In the genomic region with DNA sequence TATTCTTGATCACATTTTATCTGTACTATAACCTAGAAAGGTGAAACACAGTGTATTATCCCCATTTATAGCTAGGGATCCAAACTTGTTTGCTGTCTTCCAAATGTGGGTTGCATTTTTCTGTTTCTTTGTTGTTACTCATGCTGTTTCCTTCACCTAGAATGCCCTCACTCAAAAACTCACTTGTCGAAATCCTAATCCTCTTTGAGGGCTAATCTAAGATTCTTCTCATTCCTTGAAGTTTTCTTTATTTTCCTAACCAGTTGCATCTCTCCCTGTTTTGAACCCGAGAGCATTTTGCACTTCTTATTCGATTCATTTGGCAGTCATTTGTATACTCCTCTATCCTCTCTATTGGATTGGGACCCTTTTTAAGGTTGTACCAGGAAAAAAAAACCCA, we compare ENCODE assay signal across 10 cellular contexts. TPM values are rescaled to one million over a fixed set of nuclear protein-coding genes. Genes with fewer than 3 reads are reported as not detected.
DNase-seq lines count a peak whose midpoint lies in the region; ATAC-seq, FAIRE-seq and TF ChIP-seq lines count a peak whose summit lies in the region.
"Had no signal": no experiment of that assay in that cellular context is flagged by ENCODE, and none has a peak within 500 bp of the region (broad histone marks: within the 10 kb centered on the region; RNA-seq: fewer than 3 reads in every experiment).

No MANE protein-coding gene starts in this region.

- H2BK120ac ChIP-seq in IMR-90 (ENCODE audit: low read depth, low read length): no peak overlapping the region

- H3K27ac ChIP-seq in A549 (no peak overlapping the region; a peak in 1 of 6 replicates), IMR-90 (ENCODE audit: insufficient read depth, low read length) (no peak overlapping the region), colonic mucosa (peak overlapping the region; percentile 69), WERI-Rb-1 (no peak overlapping the region)

- no peak overlapping the region for H2AK9ac ChIP-seq in IMR-90 (replicated peaks; ENCODE audit: low read depth, low read length, poor library complexity)

- H4K91ac ChIP-seq in IMR-90 (ENCODE audit: insufficient read depth, low read depth, low read length): no peak overlapping the region

- no peak for TF ChIP-seq EP300 in A549 (IDR thresholded peaks at IDR 0.05)

- H3K9me3 ChIP-seq in A549 (no peaks in the 10 kb centered on the region), IMR-90 (ENCODE audit: control insufficient read depth, insufficient read depth, low read length) (no peaks in the 10 kb centered on the region), colonic mucosa (no peaks in the 10 kb centered on the region), WERI-Rb-1 (ENCODE audit: severe bottlenecking) (no peaks in the 10 kb centered on the region)

- dilution Hi-C loops in IMR-90 (cut with HindIII; ENCODE audit: low sequenced_read_pairs, unreplicated experiment): no loop called here

- H3K9ac ChIP-seq in IMR-90 (ENCODE audit: low read depth, low read length) (no peak overlapping the region; the same call in 1 of the 2 replicates), colonic mucosa (ENCODE audit: low read depth in 2 of 2, low read length in 2 of 2) (no peak overlapping the region)

- H2BK5ac ChIP-seq in IMR-90 (ENCODE audit: low read depth, low read length, poor library complexity, severe bottlenecking): peak overlapping the region; percentile 89

- peaks cover 53 to 58% of the 10 kb centered on the region in 2 donors for H3K4me1 Mint-ChIP-seq in natural killer cell treated with Interleukin-12 subunit alpha and Interleukin-12 subunit beta and Interleukin-15 and Interleukin-18, amount 100 ng/mL, for 72 hours (ENCODE audit: low read depth in 2 of 2)

- H3K79me1 ChIP-seq in IMR-90 (ENCODE audit: low read depth in 1 of 2, low read length in 2 of 2): peaks cover 13 to 52% of the 10 kb centered on the region in 2 experiments

- H3K4me3 ChIP-seq in A549 (no peak overlapping the region), IMR-90 (ENCODE audit: insufficient read depth, low read depth, low read length) (no peak overlapping the region), colonic mucosa (no peak overlapping the region), WERI-Rb-1 (ENCODE audit: low read depth, low read length) (no peak overlapping the region)

- H3K4ac ChIP-seq in IMR-90 (ENCODE audit: low read depth, low read length): no peak overlapping the region; the same call in 1 of the 2 replicates

- peaks cover 22% of the 10 kb centered on the region for H3K36me3 Mint-ChIP-seq in natural killer cell treated with Interleukin-12 subunit alpha and Interleukin-12 subunit beta and Interleukin-15 and Interleukin-18, amount 100 ng/mL, for 72 hours

- H3K27me3 Mint-ChIP-seq in natural killer cell treated with Interleukin-12 subunit alpha and Interleukin-12 subunit beta and Interleukin-15 and Interleukin-18, amount 100 ng/mL, for 72 hours: no peaks in the 10 kb centered on the region

- no peak for FAIRE-seq in A549 (lab: Jason Lieb, UNC)

- in situ Hi-C loops in IMR-90 (cut with MboI; ENCODE audit: low sequenced_read_pairs): no loop called here

- no peak overlapping the region for H3K23ac ChIP-seq in IMR-90 (ENCODE audit: low read depth, low read length)

- intact Hi-C loops in IMR-90 (cut with micrococcal nuclease): no loop called here
- intact Hi-C loops in colonic mucosa (cut with DNase I): no loop called here

- 0 out of 2 replicates have a peak overlapping the region, but pooled peaks have one; percentile 58 for H2AK5ac ChIP-seq in IMR-90 (ENCODE audit: low read depth, low read length)

- H3K4me3 Mint-ChIP-seq in natural killer cell treated with Interleukin-12 subunit alpha and Interleukin-12 subunit beta and Interleukin-15 and Interleukin-18, amount 100 ng/mL, for 72 hours: peak overlapping the region; percentile 80

- H3K4me2 ChIP-seq in A549 (peak overlapping the region; percentile 67; the same call in 2 of the 3 replicates), IMR-90 (ENCODE audit: low read depth, low read length) (peak overlapping the region; percentile 86)

- ATAC-seq in A549: no peak
- no peak for ATAC-seq in IMR-90 (ENCODE audit: low read depth)
- ATAC-seq in natural killer cell treated with Interleukin-12 subunit alpha and Interleukin-12 subunit beta and Interleukin-15 and Interleukin-18, amount 100 ng/mL, for 72 hours: no peak

- CTCF ChIA-PET in A549 (lab: Yijun Ruan, JAX) (interaction anchor here (1.2 to 76.6 kb wide), 4 partner anchors 17 to 161 kb away, joined by 3 to 3251 read pairs (median 1630); a partner anchor contains a TSS), IMR-90 (lab: Yijun Ruan, JAX) (no interaction called here), HEK293T (lab: Yijun Ruan, JAX) (interaction anchor here (1.1 kb wide), 1 partner anchor 44 kb away, joined by 3 read pairs; no protein-coding TSS in a partner anchor)

- no peak overlapping the region; the same call in 1 of the 2 replicates for H3K18ac ChIP-seq in IMR-90 (ENCODE audit: low read depth, low read length)

- TF ChIP-seq POLR2A in A549 (IDR thresholded peaks at IDR 0.05; ENCODE audit: low read length) (no peak), IMR-90 (IDR thresholded peaks at IDR 0.05; ENCODE audit: low read depth, low read length) (no peak)

- 0 out of 2 replicates have a peak overlapping the region, but pooled peaks have one; percentile 26 for H3K14ac ChIP-seq in IMR-90 (replicated peaks; ENCODE audit: low read depth, low read length)

- H2BK15ac ChIP-seq in IMR-90 (ENCODE audit: low read depth, low read length): no peak overlapping the region

- H3K4me1 ChIP-seq in A549 (peaks cover 24% of the 10 kb centered on the region; the same call in 2 of the 3 replicates), IMR-90 (ENCODE audit: control insufficient read depth, insufficient read depth, low read length) (peaks cover 12% of the 10 kb centered on the region), colonic mucosa (peaks cover 35% of the 10 kb centered on the region)

- TF ChIP-seq CTCF in A549 (IDR thresholded peaks at IDR 0.05) (no peak), IMR-90 (conservative IDR thresholded peaks at IDR 0.05; ENCODE audit: low read depth, low read length) (no peak), colonic mucosa (IDR thresholded peaks at IDR 0.05) (no peak), WERI-Rb-1 (IDR thresholded peaks at IDR 0.05; ENCODE audit: low read depth, low read length) (no peak)

- no TSS peak for BruUV-seq in IMR-90 (replicated peaks; lab: Mats Ljungman, UMichigan)

- no peaks in the 10 kb centered on the region for H3K9me3 Mint-ChIP-seq in natural killer cell treated with Interleukin-12 subunit alpha and Interleukin-12 subunit beta and Interleukin-15 and Interleukin-18, amount 100 ng/mL, for 72 hours

- 75% methylated on average over 3 of the region's 3 CpGs for WGBS in A549 (ENCODE audit: missing lambda C conversion rate)
- WGBS in IMR-90 (ENCODE audit: extremely low coverage in 2 of 2, insufficient read length in 1 of 2), 2 experiments: 20% methylated on average over 1 of the region's 3 CpGs; no CpG with 5 or more reads in 1 of the 2 experiments

- H2BK20ac ChIP-seq in IMR-90 (ENCODE audit: low read depth, low read length): no peak overlapping the region

- no peaks in the 10 kb centered on the region for H3K36me3 ChIP-seq in IMR-90 (ENCODE audit: control insufficient read depth, insufficient read depth, low read length)
- peaks cover 7% of the 10 kb centered on the region for H3K36me3 ChIP-seq in colonic mucosa
- peaks cover 34% of the 10 kb centered on the region for H3K36me3 ChIP-seq in WERI-Rb-1

- TF ChIP-seq RAD21 in A549 (conservative IDR thresholded peaks at IDR 0.05 in 1 of 2, IDR thresholded peaks at IDR 0.05 in 1 of 2) (no peak), IMR-90 (IDR thresholded peaks at IDR 0.05; ENCODE audit: low read length) (no peak)

- H2AFZ ChIP-seq in IMR-90 (replicated peaks; ENCODE audit: low read length, poor library complexity): no peak overlapping the region

- POLR2A ChIA-PET in A549 (lab: Yijun Ruan, JAX): no interaction called here
- POLR2A ChIA-PET in IMR-90 (lab: Charles Lee; ENCODE audit: unreplicated experiment): no interaction called here
- POLR2A ChIA-PET in HEK293T (lab: Yijun Ruan, JAX): interaction anchor here (1.3 kb wide), 1 partner anchor 9 kb away, joined by 4 read pairs; no protein-coding TSS in a partner anchor

- DNase-seq in A549 (ENCODE audit: low read depth in 1 of 2, low spot score in 1 of 2) (no peak), IMR-90 (no peak), colonic mucosa (no peak), DMS 273 (lab: John Stamatoyannopoulos, UW; ENCODE audit: unreplicated experiment) (no peak), WERI-Rb-1 (no peak), NOMO-1 treated with DMSO at 0.1 percent for 48 hours (lab: John Stamatoyannopoulos, UW; ENCODE audit: unreplicated experiment) (no peak), HEK293T (ENCODE audit: extremely low spot score) (no peak)
- DNase-seq in natural killer cell treated with Interleukin-12 subunit alpha and Interleukin-12 subunit beta and Interleukin-15 and Interleukin-18, amount 100 ng/mL, for 72 hours (ENCODE audit: low spot score): no peak
- DNase-seq: Calu3, H7 had no signal

- H4K8ac ChIP-seq in IMR-90 (ENCODE audit: low read depth in 2 of 2, low read length in 2 of 2): no peak overlapping the region

- H4K20me1 ChIP-seq in IMR-90 (ENCODE audit: insufficient read depth, low read length): peaks cover 9% of the 10 kb centered on the region; the same call in 1 of the 2 replicates

- H3K27ac Mint-ChIP-seq in natural killer cell treated with Interleukin-12 subunit alpha and Interleukin-12 subunit beta and Interleukin-15 and Interleukin-18, amount 100 ng/mL, for 72 hours: peak overlapping the region; percentile 65 to 85

- no peak overlapping the region for H4K5ac ChIP-seq in IMR-90 (ENCODE audit: low read depth, low read length)

- no peak overlapping the region for H3K56ac ChIP-seq in IMR-90 (ENCODE audit: extremely low read depth, insufficient read depth, low read length)

- no peaks in the 10 kb centered on the region for H3K27me3 ChIP-seq in IMR-90 (ENCODE audit: control insufficient read depth, insufficient read depth, low read length)
- H3K27me3 ChIP-seq in colonic mucosa: no peaks in the 10 kb centered on the region
- no peaks in the 10 kb centered on the region for H3K27me3 ChIP-seq in WERI-Rb-1 (ENCODE audit: insufficient read depth, low read depth, severe bottlenecking)

- H3K9me1 ChIP-seq in IMR-90 (ENCODE audit: insufficient read depth, low read length): peaks cover 17% of the 10 kb centered on the region

RNA-seq across cellular contexts. Expression of a gene that starts 9.6 kb away (rescaled TPM):
- polyA plus RNA-seq in A549 (2011; rRNA removed) (194 and 199 TPM in 2 replicates), A549 (2017; fragmentation: RNase III; extraction: RNeasy Plus Mini Kit Qiagen cat#74134 plus additional on column Dnase treatment) (71.6 to 74.5 TPM (median 72.5 TPM) in 3 replicates), IMR-90 (2012; rRNA removed) (31.1 and 35.9 TPM in 2 replicates)
- polyA plus RNA-seq in A549 (2012; cell fraction: cytosol; rRNA removed): 26.8 and 27.1 TPM in 2 replicates
- polyA plus RNA-seq in A549 (2012; cell fraction: nucleus; rRNA removed): 20.8 and 28.6 TPM in 2 replicates
- polyA minus RNA-seq in A549 (2011; rRNA and poly(A)+ RNA removed): 105 and 145 TPM in 2 replicates
- total RNA-seq in IMR-90 (2012; rRNA removed) (32.2 and 53.4 TPM in 2 replicates), colonic mucosa (100 to 1,000 TPM; 187 to 232 TPM)
- polyA plus RNA-seq in IMR-90 (2012; cell fraction: cytosol; rRNA removed): 6.7 and 15.7 TPM in 2 replicates
- 7.9 and 49.3 TPM in 2 replicates for polyA plus RNA-seq in IMR-90 (2012; cell fraction: nucleus; rRNA removed; ENCODE audit: low replicate concordance)
- 100 to 1,000 TPM; 118 to 166 TPM for total RNA-seq in natural killer cell treated with Interleukin-12 subunit alpha and Interleukin-12 subunit beta and Interleukin-15 and Interleukin-18, amount 100 ng/mL, for 72 hours

RNA-seq across cellular contexts. Expression of a gene that starts 23.4 kb away (rescaled TPM):
- 7.8 and 8.9 TPM in 2 replicates for polyA plus RNA-seq in A549 (2011; rRNA removed)
- polyA plus RNA-seq in A549 (2012; cell fraction: cytosol; rRNA removed): 1.6 and 1.7 TPM in 2 replicates
- 3.9 and 5.4 TPM in 2 replicates for polyA plus RNA-seq in A549 (2012; cell fraction: nucleus; rRNA removed)
- polyA plus RNA-seq in A549 (2017; fragmentation: RNase III; extraction: RNeasy Plus Mini Kit Qiagen cat#74134 plus additional on column Dnase treatment): 1.1 to 1.6 TPM (median 1.3 TPM) in 3 replicates
- 3.7 and 6.0 TPM in 2 replicates for polyA minus RNA-seq in A549 (2011; rRNA and poly(A)+ RNA removed)
- not detected in 2 replicates for total RNA-seq in IMR-90 (2012; rRNA removed)
- polyA plus RNA-seq in IMR-90 (2012; rRNA removed): not detected in 2 replicates
- polyA plus RNA-seq in IMR-90 (2012; cell fraction: cytosol; rRNA removed): not detected in 2 replicates
- 0.07 and 0.21 TPM in 2 replicates for polyA plus RNA-seq in IMR-90 (2012; cell fraction: nucleus; rRNA removed; ENCODE audit: low replicate concordance)
- 10 to 100 TPM in 1 of 2 donors, 1 to 10 TPM in 1; 8.2 to 18.7 TPM for total RNA-seq in colonic mucosa
- total RNA-seq in natural killer cell treated with Interleukin-12 subunit alpha and Interleukin-12 subunit beta and Interleukin-15 and Interleukin-18, amount 100 ng/mL, for 72 hours: not detected

RNA-seq across cellular contexts. Expression of a gene that starts 52.1 kb away (rescaled TPM):
- 287 and 394 TPM in 2 replicates for polyA plus RNA-seq in A549 (2011; rRNA removed)
- polyA plus RNA-seq in A549 (2012; cell fraction: cytosol; rRNA removed): 1,184 and 1,265 TPM in 2 replicates
- polyA plus RNA-seq in A549 (2012; cell fraction: nucleus; rRNA removed): 1,009 and 1,026 TPM in 2 replicates
- 545 to 704 TPM (median 623 TPM) in 3 replicates for polyA plus RNA-seq in A549 (2017; fragmentation: RNase III; extraction: RNeasy Plus Mini Kit Qiagen cat#74134 plus additional on column Dnase treatment)
- 199 and 252 TPM in 2 replicates for polyA minus RNA-seq in A549 (2011; rRNA and poly(A)+ RNA removed)
- total RNA-seq in IMR-90 (2012; rRNA removed): 133 and 135 TPM in 2 replicates
- 366 and 371 TPM in 2 replicates for polyA plus RNA-seq in IMR-90 (2012; rRNA removed)
- 488 and 497 TPM in 2 replicates for polyA plus RNA-seq in IMR-90 (2012; cell fraction: cytosol; rRNA removed)
- polyA plus RNA-seq in IMR-90 (2012; cell fraction: nucleus; rRNA removed; ENCODE audit: low replicate concordance): 139 and 201 TPM in 2 replicates
- 100 to 1,000 TPM; 200 to 341 TPM for total RNA-seq in colonic mucosa
- 100 to 1,000 TPM in 1 of 2 donors, 10 to 100 TPM in 1; 66.5 to 102 TPM for total RNA-seq in natural killer cell treated with Interleukin-12 subunit alpha and Interleukin-12 subunit beta and Interleukin-15 and Interleukin-18, amount 100 ng/mL, for 72 hours
